In genomic region chr16:73354426-73354825, GRCh38 we compare ENCODE assay signal across 25 cellular contexts.
DNase-seq lines count a peak whose midpoint lies in the region; FAIRE-seq and TF ChIP-seq lines count a peak whose summit lies in the region.
"Had no signal": no experiment of that assay in that cellular context is flagged by ENCODE, and none has a peak within 500 bp of the region (broad histone marks: within the 10 kb centered on the region; RNA-seq: fewer than 3 reads in every experiment).

No MANE protein-coding gene starts in this region.

- H3K23me2 ChIP-seq in H1 (ENCODE audit: low read depth, low read length): no peaks in the 10 kb centered on the region

- no peak overlapping the region for H2BK12ac ChIP-seq in H1 (ENCODE audit: low read depth, low read length)

- no peak overlapping the region for H2AK5ac ChIP-seq in H1 (ENCODE audit: low read depth, low read length)

- no peak overlapping the region for H3K27ac ChIP-seq in H1 (ENCODE audit: low read depth, low read length)
- H3K27ac ChIP-seq: Peyer's patch had no signal

- H3K9me3 ChIP-seq in H1 (ENCODE audit: insufficient read depth in 2 of 2, low read depth in 1 of 2, low read length in 1 of 2): no peaks in the 10 kb centered on the region
- H3K9me3 ChIP-seq: Peyer's patch had no signal

- H2BK120ac ChIP-seq in H1 (replicated peaks; ENCODE audit: low read depth, low read length): no peak overlapping the region

- H3K9me3 Mint-ChIP-seq in progenitor cell of endocrine pancreas (ENCODE audit: low read depth): no peaks in the 10 kb centered on the region

- no peak overlapping the region for H3K4me2 ChIP-seq in H1 (ENCODE audit: insufficient read depth in 1 of 2, low read depth in 2 of 2, low read length in 2 of 2)

- no peaks in the 10 kb centered on the region for H3K79me1 ChIP-seq in H1 (ENCODE audit: low read depth, low read length)

- WGBS in H1 (ENCODE audit: extremely low coverage in 1 of 2, insufficient coverage in 1 of 2, insufficient read length in 1 of 2, insufficient replicate concordance in 2 of 2, low coverage in 1 of 2, low lambda C conversion rate in 2 of 2, missing lambda C conversion rate in 1 of 2), 2 experiments: 75% methylated on average over 11 of the region's 11 CpGs; no CpG with 5 or more reads in 1 of the 2 experiments

- no peak overlapping the region for H3K14ac ChIP-seq in H1 (ENCODE audit: insufficient read length)

- no peak for TF ChIP-seq EP300 in H1 (IDR thresholded peaks at IDR 0.05; ENCODE audit: borderline replicate concordance in 1 of 2, low read depth in 2 of 2, low read length in 2 of 2)

- no peaks in the 10 kb centered on the region for H3K79me2 ChIP-seq in H1 (ENCODE audit: control insufficient read depth in 1 of 2, insufficient read depth in 2 of 2, low read length in 2 of 2)

- FAIRE-seq in HTR-8/SVneo (lab: Jason Lieb, UNC) (peak; percentile 33), H1 (lab: Jason Lieb, UNC) (no peak)
- FAIRE-seq: GM18507, K562 had no signal

- no peak for TF ChIP-seq CTCF in H1 (IDR thresholded peaks at IDR 0.05; ENCODE audit: control extremely low read depth in 1 of 3, insufficient read depth in 1 of 3, low read depth in 1 of 3, low read length in 3 of 3)
- TF ChIP-seq CTCF in progenitor cell of endocrine pancreas (IDR thresholded peaks at IDR 0.05; ENCODE audit: unreplicated experiment): no peak

- H3K4ac ChIP-seq in H1 (replicated peaks; ENCODE audit: insufficient read length, low read depth, low read length): no peak overlapping the region

- CTCF ChIA-PET in H1 (lab: Charles Lee; ENCODE audit: partially characterized antibody): no interaction called here

- H2AFZ ChIP-seq in H1 (ENCODE audit: low read length): peak overlapping the region; percentile 2; the same call in 1 of the 2 replicates

- peaks cover 73% of the 10 kb centered on the region for H3K27me3 Mint-ChIP-seq in progenitor cell of endocrine pancreas
- H3K27me3 Mint-ChIP-seq: CD4-positive, alpha-beta memory T cell had no signal

- peak overlapping the region; percentile 59 for H3K27ac Mint-ChIP-seq in progenitor cell of endocrine pancreas

- no peak overlapping the region for H4K5ac ChIP-seq in H1 (ENCODE audit: insufficient read length, low read depth, low read length)

- H3K4me1 Mint-ChIP-seq in progenitor cell of endocrine pancreas (ENCODE audit: low read depth): peaks cover 31% of the 10 kb centered on the region
- H3K4me1 Mint-ChIP-seq: CD4-positive, alpha-beta memory T cell had no signal

- H3K36me3 ChIP-seq in H1 (ENCODE audit: control insufficient read depth in 2 of 4, insufficient read depth in 4 of 4, low read length in 3 of 4): no peaks in the 10 kb centered on the region
- H3K36me3 ChIP-seq: Peyer's patch had no signal

- no peak overlapping the region for H4K91ac ChIP-seq in H1 (replicated peaks; ENCODE audit: insufficient read length, low read length)

- no peak overlapping the region for H3K9ac ChIP-seq in H1 (replicated peaks in 1 of 4; ENCODE audit: extremely low read depth in 1 of 4, low read depth in 3 of 4, low read length in 3 of 4)

- no peak overlapping the region for H3K56ac ChIP-seq in H1 (replicated peaks; ENCODE audit: insufficient read length, low read depth, low read length)

- H3K36me3 Mint-ChIP-seq in progenitor cell of endocrine pancreas (ENCODE audit: insufficient read depth): no peaks in the 10 kb centered on the region
- H3K36me3 Mint-ChIP-seq: CD4-positive, alpha-beta memory T cell had no signal

- no peak overlapping the region for H2BK20ac ChIP-seq in H1 (ENCODE audit: low read length)

- no peaks in the 10 kb centered on the region; a peak in 1 of 7 replicates for H3K27me3 ChIP-seq in H1 (replicated peaks in 1 of 4; ENCODE audit: control insufficient read depth in 3 of 4, extremely low read depth in 1 of 4, insufficient read depth in 3 of 4, low read length in 3 of 4)
- H3K27me3 ChIP-seq: Peyer's patch had no signal

- no peaks in the 10 kb centered on the region for H4K20me1 ChIP-seq in H1 (replicated peaks in 1 of 2; ENCODE audit: control insufficient read depth in 1 of 2, insufficient read depth in 2 of 2, low read length in 2 of 2)

- H3K4me1 ChIP-seq in H1 (replicated peaks in 1 of 4; ENCODE audit: control insufficient read depth in 3 of 4, insufficient read depth in 4 of 4, low read length in 3 of 4): peaks cover 0 to 12% (median 5%) of the 10 kb centered on the region in 4 experiments; a peak in 5 of 7 replicates
- H3K4me1 ChIP-seq: Peyer's patch had no signal

- POLR2A ChIA-PET in H1 (lab: Charles Lee; ENCODE audit: partially characterized antibody): no interaction called here

- no peak overlapping the region for H3K4me3 ChIP-seq in H1 (ENCODE audit: extremely low read depth in 1 of 4, insufficient read depth in 2 of 4, low read depth in 3 of 4, low read length in 4 of 4)
- H3K4me3 ChIP-seq: K562, Peyer's patch had no signal

- no peak for TF ChIP-seq RAD21 in H1 (IDR thresholded peaks at IDR 0.05 in 1 of 2, conservative IDR thresholded peaks at IDR 0.05 in 1 of 2; ENCODE audit: low read depth in 2 of 2, low read length in 2 of 2)

- H2BK15ac ChIP-seq in H1 (ENCODE audit: low read length): peak overlapping the region; percentile 76

- no peak overlapping the region for H4K8ac ChIP-seq in H1 (ENCODE audit: extremely low read depth, insufficient read depth, low read length)

- H3K23ac ChIP-seq in H1 (ENCODE audit: insufficient read length): no peak overlapping the region

- no peak overlapping the region; the same call in 1 of the 2 replicates for H2BK5ac ChIP-seq in H1 (ENCODE audit: low read depth, low read length)

- TF ChIP-seq POLR2A in H1 (IDR thresholded peaks at IDR 0.05; ENCODE audit: control extremely low read depth in 1 of 2, low read depth in 2 of 2, low read length in 2 of 2): no peak

- H3K4me3 Mint-ChIP-seq in progenitor cell of endocrine pancreas (ENCODE audit: low read depth): no peak overlapping the region
- H3K4me3 Mint-ChIP-seq: CD4-positive, alpha-beta memory T cell had no signal

- H3K18ac ChIP-seq in H1 (ENCODE audit: extremely low read depth, low read length): no peak overlapping the region

- DNase-seq in HTR-8/SVneo (ENCODE audit: insufficient read length, low spot score): no peak
- peak; percentile 4 for DNase-seq in NCI-H69 (lab: John Stamatoyannopoulos, UW)
- DNase-seq in H1 (ENCODE audit: low read depth in 1 of 2, low spot score in 2 of 2): no peak
- DNase-seq in progenitor cell of endocrine pancreas (ENCODE audit: low spot score, unreplicated experiment): no peak
- DNase-seq in D341Med (ENCODE audit: low spot score): no peak
- no peak for DNase-seq in NOMO-1 (lab: John Stamatoyannopoulos, UW; ENCODE audit: unreplicated experiment in 2 of 2)
- DNase-seq in GF-D8 (lab: John Stamatoyannopoulos, UW): no peak
- DNase-seq: C1 segment of cervical spinal cord; CD4-positive, alpha-beta memory T cell; COR-L47; DMS79 treated with DMSO at 0.1 percent for 48 hours; H7; Kasumi-1; MV-4-11; NCI-H2029; NCI-H2171; NCI-H226; NCI-H510A; NCI-H774; OCI-M1; Peyer's patch; SHP77 treated with DMSO at 0.1 percent for 48 hours; T-helper 1 cell had no signal

TF ChIP-seq in H1, 55 proteins besides CTCF, POLR2A, EP300 and RAD21:
- TF ChIP-seq NRF1 (IDR thresholded peaks at IDR 0.05; ENCODE audit: low read depth, low read length) (no peak), E2F6 (IDR thresholded peaks at IDR 0.05) (peak; percentile 34)
TF ChIP-seq in H1: peak in this region for 1.
